In genomic region chr3:32643816-32644215, GRCh38 we compare ENCODE assay signal across 3 cellular contexts.
TF ChIP-seq lines count a peak whose summit lies in the region.

No MANE protein-coding gene starts in this region.

TF ChIP-seq in GM23338, 12 proteins besides CTCF, POLR2A, EP300 and RAD21:
- TF ChIP-seq EZH2 (IDR thresholded peaks at IDR 0.05; ENCODE audit: low read depth, unreplicated experiment) (no peak), ETS1 (IDR thresholded peaks at IDR 0.05) (no peak), EZH2phosphoT487 (IDR thresholded peaks at IDR 0.05; ENCODE audit: unreplicated experiment) (no peak), NANOG (IDR thresholded peaks at IDR 0.05; ENCODE audit: borderline replicate concordance) (no peak), REST (IDR thresholded peaks at IDR 0.05; ENCODE audit: unreplicated experiment) (no peak)

TF ChIP-seq in WTC11, 78 proteins besides CTCF, POLR2A, EP300 and RAD21 (continues in another document):
- TF ChIP-seq ZNF671 (CRISPR knock-in tag; IDR thresholded peaks at IDR 0.05): no peak
- no peak for TF ChIP-seq ATF1 (CRISPR knock-in tag; IDR thresholded peaks at IDR 0.05)
- TF ChIP-seq ZNF425 (CRISPR knock-in tag; conservative IDR thresholded peaks at IDR 0.05): no peak
- no peak for TF ChIP-seq AR (CRISPR knock-in tag; IDR thresholded peaks at IDR 0.05)
- no peak for TF ChIP-seq GRHL2 (CRISPR knock-in tag; IDR thresholded peaks at IDR 0.05; ENCODE audit: insufficient replicate concordance, severe bottlenecking)
- TF ChIP-seq TEAD1 (CRISPR knock-in tag; IDR thresholded peaks at IDR 0.05): no peak
- no peak for TF ChIP-seq CDX4 (CRISPR knock-in tag; IDR thresholded peaks at IDR 0.05; ENCODE audit: borderline replicate concordance)
- TF ChIP-seq E2F1 (CRISPR knock-in tag; IDR thresholded peaks at IDR 0.05): no peak
- no peak for TF ChIP-seq NFATC4 (CRISPR knock-in tag; IDR thresholded peaks at IDR 0.05)
- no peak for TF ChIP-seq SOX15 (CRISPR knock-in tag; IDR thresholded peaks at IDR 0.05)
- no peak for TF ChIP-seq CBFB (CRISPR knock-in tag; IDR thresholded peaks at IDR 0.05; ENCODE audit: low read depth)
- TF ChIP-seq JAZF1 (CRISPR knock-in tag; IDR thresholded peaks at IDR 0.05): no peak
- TF ChIP-seq E2F4 (CRISPR knock-in tag; IDR thresholded peaks at IDR 0.05; ENCODE audit: borderline replicate concordance, low read depth): no peak
- TF ChIP-seq ATF3 (CRISPR knock-in tag; conservative IDR thresholded peaks at IDR 0.05): no peak
- no peak for TF ChIP-seq MXD4 (CRISPR knock-in tag; IDR thresholded peaks at IDR 0.05; ENCODE audit: borderline replicate concordance)
- TF ChIP-seq FOXP4 (CRISPR knock-in tag; IDR thresholded peaks at IDR 0.05): no peak

TF ChIP-seq in H1, 55 proteins besides CTCF, POLR2A, EP300 and RAD21:
- TF ChIP-seq NRF1 (IDR thresholded peaks at IDR 0.05; ENCODE audit: low read depth, low read length) (no peak), SIRT6 (IDR thresholded peaks at IDR 0.05; ENCODE audit: low read length) (no peak), SIX5 (IDR thresholded peaks at IDR 0.05; ENCODE audit: low read depth, low read length) (no peak), TAF7 (optimal IDR thresholded peaks at IDR 0.05; ENCODE audit: borderline replicate concordance, low read depth, low read length) (no peak)
